In genomic region chr3:187325632-187326031, GRCh38 we compare ENCODE assay signal across 2 cellular contexts.
TF ChIP-seq lines count a peak whose summit lies in the region.

No MANE protein-coding gene starts in this region.

TF ChIP-seq in HEK293, 187 proteins besides CTCF, POLR2A, EP300 and RAD21 (continues in another document):
- TF ChIP-seq ZNF114 (tag by site-specific recombination; IDR thresholded peaks at IDR 0.05), result no peak
- no peak for TF ChIP-seq KLF16 (tag by site-specific recombination; IDR thresholded peaks at IDR 0.05)
- TF ChIP-seq ZNF555 (tag by site-specific recombination; conservative IDR thresholded peaks at IDR 0.05), result no peak
- TF ChIP-seq ZNF777 (tag by site-specific recombination; IDR thresholded peaks at IDR 0.05; ENCODE audit: borderline replicate concordance), result no peak
- no peak for TF ChIP-seq ZNF560 (tag by site-specific recombination; IDR thresholded peaks at IDR 0.05; ENCODE audit: borderline replicate concordance)
- TF ChIP-seq, protein P1, sequence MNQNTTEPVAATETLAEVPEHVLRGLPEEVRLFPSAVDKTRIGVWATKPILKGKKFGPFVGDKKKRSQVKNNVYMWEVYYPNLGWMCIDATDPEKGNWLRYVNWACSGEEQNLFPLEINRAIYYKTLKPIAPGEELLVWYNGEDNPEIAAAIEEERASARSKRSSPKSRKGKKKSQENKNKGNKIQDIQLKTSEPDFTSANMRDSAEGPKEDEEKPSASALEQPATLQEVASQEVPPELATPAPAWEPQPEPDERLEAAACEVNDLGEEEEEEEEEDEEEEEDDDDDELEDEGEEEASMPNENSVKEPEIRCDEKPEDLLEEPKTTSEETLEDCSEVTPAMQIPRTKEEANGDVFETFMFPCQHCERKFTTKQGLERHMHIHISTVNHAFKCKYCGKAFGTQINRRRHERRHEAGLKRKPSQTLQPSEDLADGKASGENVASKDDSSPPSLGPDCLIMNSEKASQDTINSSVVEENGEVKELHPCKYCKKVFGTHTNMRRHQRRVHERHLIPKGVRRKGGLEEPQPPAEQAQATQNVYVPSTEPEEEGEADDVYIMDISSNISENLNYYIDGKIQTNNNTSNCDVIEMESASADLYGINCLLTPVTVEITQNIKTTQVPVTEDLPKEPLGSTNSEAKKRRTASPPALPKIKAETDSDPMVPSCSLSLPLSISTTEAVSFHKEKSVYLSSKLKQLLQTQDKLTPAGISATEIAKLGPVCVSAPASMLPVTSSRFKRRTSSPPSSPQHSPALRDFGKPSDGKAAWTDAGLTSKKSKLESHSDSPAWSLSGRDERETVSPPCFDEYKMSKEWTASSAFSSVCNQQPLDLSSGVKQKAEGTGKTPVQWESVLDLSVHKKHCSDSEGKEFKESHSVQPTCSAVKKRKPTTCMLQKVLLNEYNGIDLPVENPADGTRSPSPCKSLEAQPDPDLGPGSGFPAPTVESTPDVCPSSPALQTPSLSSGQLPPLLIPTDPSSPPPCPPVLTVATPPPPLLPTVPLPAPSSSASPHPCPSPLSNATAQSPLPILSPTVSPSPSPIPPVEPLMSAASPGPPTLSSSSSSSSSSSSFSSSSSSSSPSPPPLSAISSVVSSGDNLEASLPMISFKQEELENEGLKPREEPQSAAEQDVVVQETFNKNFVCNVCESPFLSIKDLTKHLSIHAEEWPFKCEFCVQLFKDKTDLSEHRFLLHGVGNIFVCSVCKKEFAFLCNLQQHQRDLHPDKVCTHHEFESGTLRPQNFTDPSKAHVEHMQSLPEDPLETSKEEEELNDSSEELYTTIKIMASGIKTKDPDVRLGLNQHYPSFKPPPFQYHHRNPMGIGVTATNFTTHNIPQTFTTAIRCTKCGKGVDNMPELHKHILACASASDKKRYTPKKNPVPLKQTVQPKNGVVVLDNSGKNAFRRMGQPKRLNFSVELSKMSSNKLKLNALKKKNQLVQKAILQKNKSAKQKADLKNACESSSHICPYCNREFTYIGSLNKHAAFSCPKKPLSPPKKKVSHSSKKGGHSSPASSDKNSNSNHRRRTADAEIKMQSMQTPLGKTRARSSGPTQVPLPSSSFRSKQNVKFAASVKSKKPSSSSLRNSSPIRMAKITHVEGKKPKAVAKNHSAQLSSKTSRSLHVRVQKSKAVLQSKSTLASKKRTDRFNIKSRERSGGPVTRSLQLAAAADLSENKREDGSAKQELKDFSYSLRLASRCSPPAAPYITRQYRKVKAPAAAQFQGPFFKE (tag by site-specific recombination; IDR thresholded peaks at IDR 0.05; ENCODE audit: borderline replicate concordance), result no peak
- TF ChIP-seq, protein P2, sequence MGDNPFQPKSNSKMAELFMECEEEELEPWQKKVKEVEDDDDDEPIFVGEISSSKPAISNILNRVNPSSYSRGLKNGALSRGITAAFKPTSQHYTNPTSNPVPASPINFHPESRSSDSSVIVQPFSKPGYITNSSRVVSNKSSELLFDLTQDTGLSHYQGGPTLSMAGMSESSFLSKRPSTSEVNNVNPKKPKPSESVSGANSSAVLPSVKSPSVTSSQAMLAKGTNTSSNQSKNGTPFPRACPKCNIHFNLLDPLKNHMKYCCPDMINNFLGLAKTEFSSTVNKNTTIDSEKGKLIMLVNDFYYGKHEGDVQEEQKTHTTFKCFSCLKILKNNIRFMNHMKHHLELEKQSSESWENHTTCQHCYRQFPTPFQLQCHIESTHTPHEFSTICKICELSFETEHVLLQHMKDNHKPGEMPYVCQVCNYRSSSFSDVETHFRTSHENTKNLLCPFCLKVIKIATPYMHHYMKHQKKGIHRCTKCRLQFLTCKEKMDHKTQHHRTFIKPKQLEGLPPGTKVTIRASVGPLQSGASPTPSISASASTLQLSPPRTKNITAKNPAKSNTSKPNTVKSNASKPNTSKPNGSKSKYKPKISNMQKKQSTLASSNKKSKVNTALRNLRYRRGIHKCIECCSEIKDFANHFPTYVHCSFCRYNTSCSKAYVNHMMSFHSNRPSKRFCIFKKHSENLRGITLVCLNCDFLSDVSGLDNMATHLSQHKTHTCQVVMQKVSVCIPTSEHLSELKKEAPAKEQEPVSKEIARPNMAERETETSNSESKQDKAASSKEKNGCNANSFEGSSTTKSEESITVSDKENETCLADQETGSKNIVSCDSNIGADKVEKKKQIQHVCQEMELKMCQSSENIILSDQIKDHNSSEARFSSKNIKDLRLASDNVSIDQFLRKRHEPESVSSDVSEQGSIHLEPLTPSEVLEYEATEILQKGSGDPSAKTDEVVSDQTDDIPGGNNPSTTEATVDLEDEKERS (tag by site-specific recombination; IDR thresholded peaks at IDR 0.05), result no peak
- TF ChIP-seq ZNF629 (tag by site-specific recombination; IDR thresholded peaks at IDR 0.05), result peak; percentile 69
- TF ChIP-seq ZNF223 (tag by site-specific recombination; IDR thresholded peaks at IDR 0.05), result no peak
- TF ChIP-seq ZFP69B (tag by site-specific recombination; IDR thresholded peaks at IDR 0.05), result peak; percentile 79
- TF ChIP-seq, protein P3, sequence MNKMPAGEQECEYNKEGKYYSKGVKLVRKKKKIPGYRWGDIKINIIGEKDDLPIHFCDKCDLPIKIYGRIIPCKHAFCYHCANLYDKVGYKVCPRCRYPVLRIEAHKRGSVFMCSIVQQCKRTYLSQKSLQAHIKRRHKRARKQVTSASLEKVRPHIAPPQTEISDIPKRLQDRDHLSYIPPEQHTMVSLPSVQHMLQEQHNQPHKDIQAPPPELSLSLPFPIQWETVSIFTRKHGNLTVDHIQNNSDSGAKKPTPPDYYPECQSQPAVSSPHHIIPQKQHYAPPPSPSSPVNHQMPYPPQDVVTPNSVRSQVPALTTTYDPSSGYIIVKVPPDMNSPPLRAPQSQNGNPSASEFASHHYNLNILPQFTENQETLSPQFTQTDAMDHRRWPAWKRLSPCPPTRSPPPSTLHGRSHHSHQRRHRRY (tag by site-specific recombination; IDR thresholded peaks at IDR 0.05), result no peak
- TF ChIP-seq, protein P4, sequence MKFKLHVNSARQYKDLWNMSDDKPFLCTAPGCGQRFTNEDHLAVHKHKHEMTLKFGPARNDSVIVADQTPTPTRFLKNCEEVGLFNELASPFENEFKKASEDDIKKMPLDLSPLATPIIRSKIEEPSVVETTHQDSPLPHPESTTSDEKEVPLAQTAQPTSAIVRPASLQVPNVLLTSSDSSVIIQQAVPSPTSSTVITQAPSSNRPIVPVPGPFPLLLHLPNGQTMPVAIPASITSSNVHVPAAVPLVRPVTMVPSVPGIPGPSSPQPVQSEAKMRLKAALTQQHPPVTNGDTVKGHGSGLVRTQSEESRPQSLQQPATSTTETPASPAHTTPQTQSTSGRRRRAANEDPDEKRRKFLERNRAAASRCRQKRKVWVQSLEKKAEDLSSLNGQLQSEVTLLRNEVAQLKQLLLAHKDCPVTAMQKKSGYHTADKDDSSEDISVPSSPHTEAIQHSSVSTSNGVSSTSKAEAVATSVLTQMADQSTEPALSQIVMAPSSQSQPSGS (tag by site-specific recombination; IDR thresholded peaks at IDR 0.05; ENCODE audit: low read depth), result peak; percentile 72; the same call in 1 of the 2 replicates
- no peak for TF ChIP-seq ZNF76 (tag by site-specific recombination; IDR thresholded peaks at IDR 0.05; ENCODE audit: borderline replicate concordance, low read depth)
- no peak for TF ChIP-seq SETDB1 (IDR thresholded peaks at IDR 0.05; ENCODE audit: insufficient read length, low read length)
- no peak for TF ChIP-seq BCL11B (tag by site-specific recombination; IDR thresholded peaks at IDR 0.05; ENCODE audit: low read depth)
- TF ChIP-seq ZNF239 (tag by site-specific recombination; IDR thresholded peaks at IDR 0.05), result no peak

TF ChIP-seq in H1, 55 proteins besides CTCF, POLR2A, EP300 and RAD21:
- TF ChIP-seq MAFK (IDR thresholded peaks at IDR 0.05; ENCODE audit: low read depth, low read length) (no peak), YY1 (IDR thresholded peaks at IDR 0.05; ENCODE audit: low read depth, low read length) (no peak), ATF3 (IDR thresholded peaks at IDR 0.05; ENCODE audit: insufficient read depth, low read depth, low read length) (no peak), SP2 (IDR thresholded peaks at IDR 0.05; ENCODE audit: low read length) (no peak), KDM5A (IDR thresholded peaks at IDR 0.05; ENCODE audit: low read length) (no peak)
